Comparison of ENCODE assay signal across 1 cellular context in genomic region chr16:30355144-30355953, GRCh38.
TF ChIP-seq lines count a peak whose summit lies in the region.

Gene CD2BP2 (minus strand): TSS chr16:30355308. CDS start chr16:30354681, 627 bp downstream.

TF ChIP-seq in HepG2, 621 proteins besides CTCF, POLR2A, EP300 and RAD21 (continued from another document and continues in another):
- TF ChIP-seq IRF1 (CRISPR knock-in tag; IDR thresholded peaks at IDR 0.05; ENCODE audit: low read depth): 0 out of 2 replicates have a peak, but pooled peaks have one; percentile 5
- peak; percentile 41; the same call in 1 of the 2 replicates for TF ChIP-seq ZNF740 (CRISPR knock-in tag; IDR thresholded peaks at IDR 0.05)
- TF ChIP-seq RFX5 (IDR thresholded peaks at IDR 0.05; ENCODE audit: low read depth, low read length): no peak
- TF ChIP-seq ZNF414 (CRISPR knock-in tag; IDR thresholded peaks at IDR 0.05): peak; percentile 87; the same call in 1 of the 2 replicates
- peak; percentile 92 for TF ChIP-seq RFXAP (CRISPR knock-in tag; IDR thresholded peaks at IDR 0.05; ENCODE audit: borderline replicate concordance)
- TF ChIP-seq EZH2 (conservative IDR thresholded peaks at IDR 0.05; ENCODE audit: low read depth, low read length): no peak
- TF ChIP-seq ATRX (CRISPR knock-in tag; IDR thresholded peaks at IDR 0.05; ENCODE audit: borderline replicate concordance): no peak
- peak; percentile 76; the same call in 1 of the 2 replicates for TF ChIP-seq FIP1L1 (IDR thresholded peaks at IDR 0.05; ENCODE audit: borderline replicate concordance, insufficient read depth, low read depth, low read length)
- peak; percentile 75 for TF ChIP-seq POGZ (CRISPR knock-in tag; IDR thresholded peaks at IDR 0.05)
- no peak; the same call in 1 of the 2 replicates for TF ChIP-seq ZBTB38 (CRISPR knock-in tag; IDR thresholded peaks at IDR 0.05)
- TF ChIP-seq ZFP41 (CRISPR knock-in tag; IDR thresholded peaks at IDR 0.05; ENCODE audit: borderline replicate concordance): no peak; the same call in 1 of the 2 replicates
- TF ChIP-seq SMAD3 (CRISPR knock-in tag; IDR thresholded peaks at IDR 0.05): peak; percentile 20
- peak; percentile 33; the same call in 1 of the 2 replicates for TF ChIP-seq ZNF768 (CRISPR knock-in tag; IDR thresholded peaks at IDR 0.05)
- TF ChIP-seq ZNF362 (CRISPR knock-in tag; IDR thresholded peaks at IDR 0.05; ENCODE audit: borderline replicate concordance): peak; percentile 34
- peak; percentile 81; the same call in 1 of the 2 replicates for TF ChIP-seq ZSCAN20 (CRISPR knock-in tag; IDR thresholded peaks at IDR 0.05; ENCODE audit: borderline replicate concordance)
- no peak for TF ChIP-seq ZNF530 (CRISPR knock-in tag; IDR thresholded peaks at IDR 0.05; ENCODE audit: low read depth)
- TF ChIP-seq ZNF343 (CRISPR knock-in tag; IDR thresholded peaks at IDR 0.05): no peak; the same call in 1 of the 2 replicates
- TF ChIP-seq KLF15 (CRISPR knock-in tag; IDR thresholded peaks at IDR 0.05; ENCODE audit: borderline replicate concordance): no peak
- TF ChIP-seq ZNF256 (CRISPR knock-in tag; conservative IDR thresholded peaks at IDR 0.05): peak; percentile 70; the same call in 1 of the 2 replicates
- TF ChIP-seq PTBP1 (IDR thresholded peaks at IDR 0.05; ENCODE audit: low read depth, low read length, poor library complexity, severe bottlenecking): no peak
- TF ChIP-seq HOXA7 (CRISPR knock-in tag; IDR thresholded peaks at IDR 0.05): no peak
- no peak; the same call in 1 of the 2 replicates for TF ChIP-seq PAX8 (CRISPR knock-in tag; IDR thresholded peaks at IDR 0.05; ENCODE audit: borderline replicate concordance)
- peak; percentile 65 for TF ChIP-seq KMT2B (CRISPR knock-in tag; IDR thresholded peaks at IDR 0.05)
- TF ChIP-seq BHLHE40 (IDR thresholded peaks at IDR 0.05; ENCODE audit: low read length): peak; percentile 94
- TF ChIP-seq ZNF460 (CRISPR knock-in tag; IDR thresholded peaks at IDR 0.05; ENCODE audit: borderline replicate concordance): no peak; the same call in 1 of the 2 replicates
- TF ChIP-seq ZMYM3 (CRISPR knock-in tag; IDR thresholded peaks at IDR 0.05): peak; percentile 98
- no peak for TF ChIP-seq ZKSCAN5 (CRISPR knock-in tag; IDR thresholded peaks at IDR 0.05)
- TF ChIP-seq PREB (CRISPR knock-in tag; IDR thresholded peaks at IDR 0.05): no peak
- TF ChIP-seq ZNF326 (CRISPR knock-in tag; IDR thresholded peaks at IDR 0.05; ENCODE audit: borderline replicate concordance): no peak
- peak; percentile 63; the same call in 1 of the 2 replicates for TF ChIP-seq ZNF143 (CRISPR knock-in tag; IDR thresholded peaks at IDR 0.05)
- TF ChIP-seq MIXL1 (CRISPR knock-in tag; IDR thresholded peaks at IDR 0.05): peak; percentile 62; the same call in 1 of the 2 replicates
- peak; percentile 87; the same call in 2 of the 3 replicates for TF ChIP-seq MXI1 (IDR thresholded peaks at IDR 0.05; ENCODE audit: borderline replicate concordance, low read depth, low read length)
- TF ChIP-seq NKX3-1 (CRISPR knock-in tag; IDR thresholded peaks at IDR 0.05): peak; percentile 80; the same call in 1 of the 2 replicates
- peak; percentile 80; the same call in 1 of the 2 replicates for TF ChIP-seq ZNF704 (CRISPR knock-in tag; IDR thresholded peaks at IDR 0.05; ENCODE audit: borderline replicate concordance)
- TF ChIP-seq AGO1 (IDR thresholded peaks at IDR 0.05; ENCODE audit: low read depth, low read length, poor library complexity, severe bottlenecking): peak; percentile 99
- TF ChIP-seq ATAD3A (CRISPR knock-in tag; IDR thresholded peaks at IDR 0.05): no peak
- TF ChIP-seq ZNF646 (CRISPR knock-in tag; IDR thresholded peaks at IDR 0.05): no peak
- TF ChIP-seq ZNF713 (CRISPR knock-in tag; IDR thresholded peaks at IDR 0.05): no peak
- TF ChIP-seq DR1 (CRISPR knock-in tag; IDR thresholded peaks at IDR 0.05): peak; percentile 33
- no peak; the same call in 1 of the 2 replicates for TF ChIP-seq ZNF576 (CRISPR knock-in tag; IDR thresholded peaks at IDR 0.05)
- no peak for TF ChIP-seq FOXP1 (IDR thresholded peaks at IDR 0.05)
- TF ChIP-seq FOXP1 (CRISPR knock-in tag; IDR thresholded peaks at IDR 0.05): 0 out of 2 replicates have a peak, but pooled peaks have one; percentile 6
- no peak for TF ChIP-seq TAF15 (IDR thresholded peaks at IDR 0.05; ENCODE audit: low read depth, low read length, poor library complexity, severe bottlenecking)
- peak; percentile 14; the same call in 1 of the 2 replicates for TF ChIP-seq TFAP4 (IDR thresholded peaks at IDR 0.05; ENCODE audit: borderline replicate concordance, low read depth)
- TF ChIP-seq ZNF598 (CRISPR knock-in tag; IDR thresholded peaks at IDR 0.05; ENCODE audit: borderline replicate concordance): 0 out of 2 replicates have a peak, but pooled peaks have one; percentile 6
- TF ChIP-seq PRPF4 (IDR thresholded peaks at IDR 0.05; ENCODE audit: low read depth, low read length, poor library complexity, severe bottlenecking): no peak
- peak; percentile 83; the same call in 1 of the 2 replicates for TF ChIP-seq PRDM4 (CRISPR knock-in tag; IDR thresholded peaks at IDR 0.05; ENCODE audit: borderline replicate concordance)
- TF ChIP-seq HDAC2 (CRISPR knock-in tag; IDR thresholded peaks at IDR 0.05): peak; percentile 38; the same call in 1 of the 2 replicates
- peak; percentile 7 for TF ChIP-seq CCAR2 (optimal IDR thresholded peaks at IDR 0.05; ENCODE audit: low read depth, low read length)
- TF ChIP-seq FOXK1 (CRISPR knock-in tag; IDR thresholded peaks at IDR 0.05; ENCODE audit: borderline replicate concordance, low read depth): peak; percentile 90
- no peak for TF ChIP-seq ARNT (IDR thresholded peaks at IDR 0.05)
